ENCODE assay signal across 16 cellular contexts in genomic region chr2:86025229-86025820, GRCh38.
DNase-seq lines count a peak whose midpoint lies in the region; ATAC-seq and TF ChIP-seq lines count a peak whose summit lies in the region.
"Had no signal": no experiment of that assay in that cellular context is flagged by ENCODE, and none has a peak within 500 bp of the region (broad histone marks: within the 10 kb centered on the region; RNA-seq: fewer than 3 reads in every experiment).

No MANE protein-coding gene starts in this region.

- H4K20me1 ChIP-seq in Loucy (ENCODE audit: insufficient read depth, low read length, poor library complexity, severe bottlenecking) = no peaks in the 10 kb centered on the region

- no peaks in the 10 kb centered on the region for H3K27me3 ChIP-seq in CD8-positive, alpha-beta memory T cell (ENCODE audit: insufficient read depth, low read length, poor library complexity, severe bottlenecking)
- H3K27me3 ChIP-seq in Loucy (ENCODE audit: insufficient read depth, low read length, poor library complexity, severe bottlenecking) = no peaks in the 10 kb centered on the region

- peak; percentile 49 for TF ChIP-seq CTCF in Loucy (conservative IDR thresholded peaks at IDR 0.05; ENCODE audit: low read length)

- no peaks in the 10 kb centered on the region for H3K9me3 ChIP-seq in CD8-positive, alpha-beta memory T cell (ENCODE audit: low read length)
- no peaks in the 10 kb centered on the region for H3K9me3 ChIP-seq in Loucy (ENCODE audit: insufficient read depth, low read depth, low read length)
- H3K9me3 ChIP-seq: thoracic aorta had no signal

- peaks cover 2 to 4% (median 3%) of the 10 kb centered on the region in 3 donors for H3K4me1 Mint-ChIP-seq in CD8-positive, alpha-beta memory T cell
- H3K4me1 Mint-ChIP-seq in dendritic cell treated with granulocyte-macrophage colony-stimulating factor and Interleukin-4, amounts not matched to agents 40 ng/mL and 50 ng/mL, for 4 days (ENCODE audit: low read depth) = peaks cover 49% of the 10 kb centered on the region
- H3K4me1 Mint-ChIP-seq: activated T-helper 17 cell treated with anti-CD3 and anti-CD28 coated beads, Interleukin-2, amount 50 U/mL, for 72 hours had no signal

- ATAC-seq in sciatic nerve (no peak), HG03108 (IDR thresholded peaks at IDR 0.05; ENCODE audit: unreplicated experiment) (no peak)
- ATAC-seq: activated T-helper 17 cell treated with anti-CD3 and anti-CD28 coated beads, Interleukin-2, amount 50 U/mL, for 72 hours; right cardiac atrium had no signal

- no peaks in the 10 kb centered on the region for H3F3A ChIP-seq in Loucy (ENCODE audit: low read depth)

- H3K36me3 ChIP-seq in CD8-positive, alpha-beta memory T cell (ENCODE audit: insufficient read depth, low read length) = peaks cover 18% of the 10 kb centered on the region
- peaks cover 48% of the 10 kb centered on the region; the same call in 1 of the 2 replicates for H3K36me3 ChIP-seq in Loucy (ENCODE audit: insufficient read depth, low read length)

- H3K4me2 ChIP-seq in Loucy (ENCODE audit: low read depth, low read length, poor library complexity, severe bottlenecking) = no peak overlapping the region

- H3K9me3 Mint-ChIP-seq in CD8-positive, alpha-beta memory T cell = no peaks in the 10 kb centered on the region
- no peaks in the 10 kb centered on the region for H3K9me3 Mint-ChIP-seq in dendritic cell treated with granulocyte-macrophage colony-stimulating factor and Interleukin-4, amounts not matched to agents 40 ng/mL and 50 ng/mL, for 4 days
- H3K9me3 Mint-ChIP-seq: activated T-helper 17 cell treated with anti-CD3 and anti-CD28 coated beads, Interleukin-2, amount 50 U/mL, for 72 hours; brain had no signal

- no peak overlapping the region for H2AFZ ChIP-seq in Loucy (ENCODE audit: low read length)

- H3K4me3 Mint-ChIP-seq in CD8-positive, alpha-beta memory T cell = no peak overlapping the region
- H3K4me3 Mint-ChIP-seq in dendritic cell treated with granulocyte-macrophage colony-stimulating factor and Interleukin-4, amounts not matched to agents 40 ng/mL and 50 ng/mL, for 4 days = no peak overlapping the region
- H3K4me3 Mint-ChIP-seq: activated T-helper 17 cell treated with anti-CD3 and anti-CD28 coated beads, Interleukin-2, amount 50 U/mL, for 72 hours; brain had no signal

- H3K4me3 ChIP-seq in CD8-positive, alpha-beta memory T cell (ENCODE audit: low read length) = no peak overlapping the region
- H3K4me3 ChIP-seq in Loucy (ENCODE audit: low read length, poor library complexity, severe bottlenecking) = no peak overlapping the region
- H3K4me3 ChIP-seq: thoracic aorta had no signal

- H3K27me3 Mint-ChIP-seq in CD8-positive, alpha-beta memory T cell = no peaks in the 10 kb centered on the region
- H3K27me3 Mint-ChIP-seq in dendritic cell treated with granulocyte-macrophage colony-stimulating factor and Interleukin-4, amounts not matched to agents 40 ng/mL and 50 ng/mL, for 4 days = no peaks in the 10 kb centered on the region
- H3K27me3 Mint-ChIP-seq: activated T-helper 17 cell treated with anti-CD3 and anti-CD28 coated beads, Interleukin-2, amount 50 U/mL, for 72 hours; brain had no signal

- no peaks in the 10 kb centered on the region for H3K4me1 ChIP-seq in CD8-positive, alpha-beta memory T cell (ENCODE audit: insufficient read depth, low read length)
- H3K4me1 ChIP-seq in Loucy (ENCODE audit: insufficient read depth, low read length, poor library complexity, severe bottlenecking) = no peaks in the 10 kb centered on the region

- no peak overlapping the region for H3K27ac ChIP-seq in CD8-positive, alpha-beta memory T cell (ENCODE audit: low read depth, low read length)
- H3K27ac ChIP-seq: thoracic aorta had no signal

- no peak for DNase-seq in CD8-positive, alpha-beta memory T cell
- DNase-seq in sciatic nerve (ENCODE audit: low spot score) = peak; percentile 28
- no peak for DNase-seq in SKM-1 treated with dmso at 0.1 percent for 144 hours (lab: John Stamatoyannopoulos, UW; ENCODE audit: unreplicated experiment)
- no peak for DNase-seq in NCI-H2029 treated with DMSO at 0.1 percent for 48 hours (lab: John Stamatoyannopoulos, UW)
- no peak for DNase-seq in NK-92 treated with Interleukin-12 subunit alpha and Interleukin-12 subunit beta, amount 100 ng/mL, for 24 hours (lab: John Stamatoyannopoulos, UW)
- DNase-seq: activated CD4-positive, alpha-beta T cell treated with anti-CD3 and anti-CD28 coated beads for 4 hours; erythroblast; H7; NCI-H1436 treated with DMSO at 0.1 percent for 48 hours had no signal

- no peaks in the 10 kb centered on the region for H3K79me2 ChIP-seq in Loucy (ENCODE audit: insufficient read depth, low read length)

- H3K36me3 Mint-ChIP-seq in CD8-positive, alpha-beta memory T cell = peaks cover 4 to 55% (median 14%) of the 10 kb centered on the region in 3 donors
- peaks cover 64% of the 10 kb centered on the region for H3K36me3 Mint-ChIP-seq in dendritic cell treated with granulocyte-macrophage colony-stimulating factor and Interleukin-4, amounts not matched to agents 40 ng/mL and 50 ng/mL, for 4 days (ENCODE audit: low read depth)

- peak overlapping the region in 6 of 8 donors; percentile 3 to 87 (median 54) for H3K27ac Mint-ChIP-seq in CD8-positive, alpha-beta memory T cell
- peak overlapping the region; percentile 58 for H3K27ac Mint-ChIP-seq in dendritic cell treated with granulocyte-macrophage colony-stimulating factor and Interleukin-4, amounts not matched to agents 40 ng/mL and 50 ng/mL, for 4 days
- H3K27ac Mint-ChIP-seq: activated T-helper 17 cell treated with anti-CD3 and anti-CD28 coated beads, Interleukin-2, amount 50 U/mL, for 72 hours had no signal

- H3K9me2 ChIP-seq in Loucy (replicated peaks; ENCODE audit: low read depth, low read length) = no peaks in the 10 kb centered on the region

- intact Hi-C loops in dendritic cell treated with granulocyte-macrophage colony-stimulating factor and Interleukin-4, amounts not matched to agents 40 ng/mL and 50 ng/mL, for 4 days (cut with micrococcal nuclease) = loop anchor here (5.0 kb wide), 1 partner anchor 33 kb away; no protein-coding TSS in a partner anchor
- intact Hi-C loops in sciatic nerve (cut with DNase I) = loop anchor here (10.0 kb wide), 1 partner anchor 111 kb away; no protein-coding TSS in a partner anchor

- CTCF ChIA-PET in CD8-positive, alpha-beta memory T cell (lab: Charles Lee) = interaction anchor here (0.9 to 2.2 kb wide), 4 partner anchors 10 to 138 kb away, joined by 3 to 10 read pairs (median 4); partner anchors contain the start of gene ST3GAL5

- POLR2A ChIA-PET in CD8-positive, alpha-beta memory T cell (lab: Charles Lee) = interaction anchor here (0.6 to 1.9 kb wide), 3 partner anchors 11 to 161 kb away, joined by 3 to 5 read pairs (median 4); no protein-coding TSS in a partner anchor

- H3K9ac ChIP-seq in Loucy (ENCODE audit: low read depth, low read length, poor library complexity, severe bottlenecking) = no peak overlapping the region
